Comparison of ENCODE assay signal across 16 cellular contexts in genomic region chr20:10523438-10523837, GRCh38.
DNase-seq lines count a peak whose midpoint lies in the region; ATAC-seq and TF ChIP-seq lines count a peak whose summit lies in the region.
"Had no signal": no experiment of that assay in that cellular context is flagged by ENCODE, and none has a peak within 500 bp of the region (broad histone marks: within the 10 kb centered on the region; RNA-seq: fewer than 3 reads in every experiment).

No MANE protein-coding gene starts in this region.

- TF ChIP-seq POLR2A in uterus (IDR thresholded peaks at IDR 0.05) = no peak

- 88% methylated on average over 5 of the region's 5 CpGs for WGBS in hepatocyte (ENCODE audit: low lambda C conversion rate, missing lambda C conversion rate)

- H4K20me1 ChIP-seq in hepatocyte (ENCODE audit: insufficient read depth, poor library complexity, severe bottlenecking) = no peaks in the 10 kb centered on the region

- H3K4me3 ChIP-seq in hepatocyte (no peak overlapping the region), uterus (no peak overlapping the region)
- H3K4me3 ChIP-seq: pancreas had no signal

- H3K36me3 Mint-ChIP-seq in endothelial cell (ENCODE audit: low read depth, unreplicated experiment) = no peaks in the 10 kb centered on the region

- no peak overlapping the region for H2AFZ ChIP-seq in hepatocyte

- no peaks in the 10 kb centered on the region for H3K9me3 Mint-ChIP-seq in endothelial cell (ENCODE audit: unreplicated experiment)
- H3K9me3 Mint-ChIP-seq: activated naive CD4-positive, alpha-beta T cell treated with anti-CD3 and anti-CD28 coated beads, Interleukin-2, amount 50 U/mL, for 24 hours; memory B cell had no signal

- intact Hi-C loops in Right ventricle myocardium superior (cut with DNase I) = no loop called here
- intact Hi-C loops in cardiac septum (cut with DNase I) = no loop called here
- intact Hi-C loops in uterus (cut with DNase I; ENCODE audit: low total_unique reads) = no loop called here

- H3K4me1 Mint-ChIP-seq in endothelial cell (ENCODE audit: unreplicated experiment) = peaks cover 25% of the 10 kb centered on the region

- peaks cover 12% of the 10 kb centered on the region for H3K4me1 ChIP-seq in hepatocyte (ENCODE audit: insufficient read depth)
- no peaks in the 10 kb centered on the region for H3K4me1 ChIP-seq in uterus
- H3K4me1 ChIP-seq: pancreas had no signal

- H3K9me3 ChIP-seq in hepatocyte (ENCODE audit: low read depth) = no peaks in the 10 kb centered on the region
- H3K9me3 ChIP-seq in uterus = no peaks in the 10 kb centered on the region
- H3K9me3 ChIP-seq: pancreas had no signal

- TF ChIP-seq CTCF in hepatocyte (IDR thresholded peaks at IDR 0.05; ENCODE audit: poor library complexity) (no peak), uterus (IDR thresholded peaks at IDR 0.05) (no peak), endothelial cell (IDR thresholded peaks at IDR 0.05; ENCODE audit: unreplicated experiment) (no peak)

- peak overlapping the region; percentile 78 for H3K27ac ChIP-seq in hepatocyte
- peak overlapping the region; percentile 53 to 81 for H3K27ac ChIP-seq in uterus
- H3K27ac ChIP-seq: HL-60, pancreas had no signal

- H3K4me2 ChIP-seq in hepatocyte = no peak overlapping the region

- no peaks in the 10 kb centered on the region for H3K27me3 ChIP-seq in hepatocyte
- H3K27me3 ChIP-seq in uterus = no peaks in the 10 kb centered on the region
- H3K27me3 ChIP-seq: pancreas had no signal

- peak; percentile 42 for DNase-seq in Right ventricle myocardium superior
- DNase-seq in cardiac septum (ENCODE audit: low spot score) = no peak
- DNase-seq in SHP77 (lab: John Stamatoyannopoulos, UW) = peak; percentile 76 to 88
- DNase-seq in hepatocyte (ENCODE audit: low spot score) = no peak
- DNase-seq in uterus = peak in 1 of 2 donors; percentile 47
- DNase-seq in endothelial cell (ENCODE audit: low spot score) = no peak
- DNase-seq: central memory CD4-positive, alpha-beta T cell; EL; NCI-H524; SIG-M5 had no signal

- no peaks in the 10 kb centered on the region for H3K79me2 ChIP-seq in hepatocyte

- H3K36me3 ChIP-seq in hepatocyte (replicated peaks; ENCODE audit: insufficient read depth, low read depth) (no peaks in the 10 kb centered on the region), uterus (no peaks in the 10 kb centered on the region)
- H3K36me3 ChIP-seq: pancreas had no signal

- peaks cover 2% of the 10 kb centered on the region for H3K27me3 Mint-ChIP-seq in endothelial cell (ENCODE audit: unreplicated experiment)
- H3K27me3 Mint-ChIP-seq: activated naive CD4-positive, alpha-beta T cell treated with anti-CD3 and anti-CD28 coated beads, Interleukin-2, amount 50 U/mL, for 24 hours; memory B cell had no signal

- ATAC-seq in Right ventricle myocardium superior (ENCODE audit: poor library complexity) = no peak
- no peak for ATAC-seq in GM19467 (IDR thresholded peaks at IDR 0.05; ENCODE audit: unreplicated experiment)
- no peak for ATAC-seq in GM18867 (IDR thresholded peaks at IDR 0.05; ENCODE audit: unreplicated experiment)

- no peaks in the 10 kb centered on the region for H3K9me2 ChIP-seq in hepatocyte (replicated peaks; ENCODE audit: insufficient read depth)

- no peak overlapping the region for H3K4me3 Mint-ChIP-seq in endothelial cell (ENCODE audit: unreplicated experiment)
- H3K4me3 Mint-ChIP-seq: activated naive CD4-positive, alpha-beta T cell treated with anti-CD3 and anti-CD28 coated beads, Interleukin-2, amount 50 U/mL, for 24 hours; memory B cell had no signal

- H3K27ac Mint-ChIP-seq in endothelial cell (ENCODE audit: unreplicated experiment) = no peak overlapping the region
- H3K27ac Mint-ChIP-seq: activated naive CD4-positive, alpha-beta T cell treated with anti-CD3 and anti-CD28 coated beads, Interleukin-2, amount 50 U/mL, for 24 hours; memory B cell had no signal

Comparison
In these comparisons a context has a peak if more than half of its experiments do, and no peak if none do; other contexts are left out.
1. DNase-seq: peak in Right ventricle myocardium superior (single experiment) and SHP77 (2 of 2); none in cardiac septum (single experiment), hepatocyte (single experiment) and endothelial cell (single experiment).